In the genomic region with DNA sequence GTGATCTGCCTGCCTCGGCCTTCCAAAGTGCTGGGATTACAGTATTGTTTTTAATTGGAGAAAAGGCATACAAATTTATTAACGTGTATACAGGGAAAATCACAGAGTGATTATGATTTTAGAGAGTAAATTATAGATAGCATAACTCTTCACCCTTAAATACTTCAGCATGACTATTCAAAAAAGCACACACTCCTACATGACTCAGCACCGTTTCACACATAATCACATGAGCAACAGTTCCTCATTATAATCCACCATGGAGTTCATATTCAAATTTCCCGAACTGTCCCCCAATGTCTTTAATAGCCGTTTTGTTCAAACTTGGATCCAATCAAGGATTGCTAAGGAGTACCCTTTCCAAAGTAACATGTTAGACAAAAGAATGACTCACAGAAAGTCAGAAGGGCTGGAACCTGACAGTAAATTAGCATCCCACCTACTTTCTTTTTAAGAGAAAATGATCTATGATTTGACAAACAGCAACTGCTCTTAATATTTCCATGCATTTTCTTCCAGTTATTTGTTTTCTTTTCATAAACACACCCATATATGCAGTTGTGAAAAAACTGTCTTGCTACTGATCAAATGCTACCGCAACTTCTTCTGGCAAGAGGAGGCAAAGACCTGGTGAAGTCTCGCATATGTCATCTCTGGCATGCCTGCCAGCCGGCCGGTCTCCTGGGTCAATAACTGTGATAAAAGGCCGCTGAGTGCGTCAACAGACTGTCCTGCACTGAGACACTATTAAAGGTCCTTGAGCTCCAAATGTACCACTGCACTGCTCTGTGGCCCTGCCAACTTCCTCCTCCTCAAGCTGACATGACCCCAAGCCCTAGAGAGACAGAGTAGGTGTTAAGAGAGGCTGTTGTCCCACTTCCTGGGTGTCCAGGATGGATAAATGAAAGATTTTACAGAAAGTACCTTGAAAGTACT, we compare ENCODE assay signal across 8 cellular contexts. TPM values are rescaled to one million over a fixed set of nuclear protein-coding genes. Genes with fewer than 3 reads are reported as not detected.
DNase-seq lines count a peak whose midpoint lies in the region; ATAC-seq, FAIRE-seq and TF ChIP-seq lines count a peak whose summit lies in the region.

No MANE protein-coding gene starts in this region.

- no peak overlapping the region for H3K4me3 Mint-ChIP-seq in mesothelial cell of epicardium

- no peaks in the 10 kb centered on the region for H3K27me3 Mint-ChIP-seq in mesothelial cell of epicardium (ENCODE audit: low read depth)

- H3K27ac ChIP-seq in pancreas: peak overlapping the region; percentile 1 to 65 (median 56)

- H3K9me3 ChIP-seq in pancreas: no peaks in the 10 kb centered on the region

- DNase-seq in ACHN (peak; percentile 33), SKM-1 treated with dmso at 0.1 percent for 144 hours (lab: John Stamatoyannopoulos, UW; ENCODE audit: unreplicated experiment) (peak; percentile 53), pancreas (peak; percentile 73 to 91 (median 80)), mesothelial cell of epicardium (ENCODE audit: low spot score in 2 of 2, unreplicated experiment in 2 of 2) (no peak), HK-2 (ENCODE audit: unreplicated experiment) (no peak), posterior cingulate gyrus (no peak)

- FAIRE-seq in pancreas (lab: Jason Lieb, UNC): no peak

- in situ Hi-C loops in ACHN (cut with HindIII; ENCODE audit: low pct_ligation_motif_present, low pct_unique_long_range_greater_than_20kb, low sequenced_read_pairs): no loop called here

- no peak overlapping the region for H3K27ac Mint-ChIP-seq in mesothelial cell of epicardium

- H3K4me1 Mint-ChIP-seq in mesothelial cell of epicardium: peaks cover 32% of the 10 kb centered on the region

- TF ChIP-seq CTCF in pancreas (IDR thresholded peaks at IDR 0.05): no peak
- TF ChIP-seq CTCF in mesothelial cell of epicardium (IDR thresholded peaks at IDR 0.05; ENCODE audit: unreplicated experiment): no peak

- H3K4me3 ChIP-seq in pancreas: no peak overlapping the region

- intact Hi-C loops in pancreas (cut with DNase I): loop anchor here in 1 of 3 donors (10.0 kb wide), 1 partner anchor 63 kb away; no protein-coding TSS in a partner anchor
- intact Hi-C loops in posterior cingulate gyrus (cut with DNase I): no loop called here

- H3K36me3 Mint-ChIP-seq in mesothelial cell of epicardium: no peaks in the 10 kb centered on the region

- peaks cover 59 to 74% (median 65%) of the 10 kb centered on the region in 3 donors for H3K4me1 ChIP-seq in pancreas

- peak; percentile 28 for ATAC-seq in GM18867 (IDR thresholded peaks at IDR 0.05; ENCODE audit: unreplicated experiment)
- ATAC-seq in esophagus mucosa: peak; percentile 69
- peak; percentile 75 to 81 (median 80) for ATAC-seq in pancreas

- H3K27me3 ChIP-seq in pancreas: no peaks in the 10 kb centered on the region

- H3K9me3 Mint-ChIP-seq in mesothelial cell of epicardium: no peaks in the 10 kb centered on the region

- 26 to 27% methylated on average over 11 of the region's 11 CpGs for WGBS in pancreas, 2 donors

- H3K36me3 ChIP-seq in pancreas: no peaks in the 10 kb centered on the region

RNA-seq across cellular contexts. Expression of a gene that starts 31.9 kb away (rescaled TPM):
- 21.0 TPM for total RNA-seq in esophagus mucosa
- 10 to 100 TPM; 38.8 to 62.6 (median 52.3) TPM for total RNA-seq in pancreas
- polyA plus RNA-seq in pancreas: 10 to 100 TPM; 17.1 to 22.8 TPM
- 49.3 to 59.1 TPM (median 50.4 TPM) in 3 replicates for total RNA-seq in mesothelial cell of epicardium

Comparison
In these comparisons a context has a peak if more than half of its experiments do, and no peak if none do; other contexts are left out.
1. DNase-seq: peak in ACHN (single experiment), SKM-1 treated with dmso at 0.1 percent for 144 hours (single experiment) and pancreas (6 of 6); none in mesothelial cell of epicardium (0 of 2), HK-2 (single experiment) and posterior cingulate gyrus (0 of 10).
2. ATAC-seq: peak in every context shown above with its lines; median percentile 80 in pancreas; 69 in esophagus mucosa; 28 in GM18867.